In genomic region chr2:64839844-64840243, GRCh38 we compare ENCODE assay signal across 8 cellular contexts.
DNase-seq lines count a peak whose midpoint lies in the region; ATAC-seq and TF ChIP-seq lines count a peak whose summit lies in the region.

No MANE protein-coding gene starts in this region.

- H3K27ac ChIP-seq in upper lobe of right lung: peak overlapping the region; percentile 12

- peaks cover 25% of the 10 kb centered on the region for H3K4me1 ChIP-seq in upper lobe of right lung

- no peaks in the 10 kb centered on the region for H3K27me3 ChIP-seq in upper lobe of right lung

- no peaks in the 10 kb centered on the region for H3K4me1 Mint-ChIP-seq in central memory CD8-positive, alpha-beta T cell

- no peaks in the 10 kb centered on the region for H3K36me3 ChIP-seq in upper lobe of right lung

- peak overlapping the region; percentile 8 for H3K27ac Mint-ChIP-seq in central memory CD8-positive, alpha-beta T cell (ENCODE audit: low read depth)

- H3K27me3 Mint-ChIP-seq in central memory CD8-positive, alpha-beta T cell: no peaks in the 10 kb centered on the region

- H3K4me3 Mint-ChIP-seq in central memory CD8-positive, alpha-beta T cell: no peak overlapping the region

- ATAC-seq in GM19463 (IDR thresholded peaks at IDR 0.05; ENCODE audit: unreplicated experiment) (peak; percentile 93), HG03460 (IDR thresholded peaks at IDR 0.05; ENCODE audit: unreplicated experiment) (peak; percentile 85), upper lobe of right lung (peak; percentile 24)
- peak; percentile 64 for ATAC-seq in central memory CD8-positive, alpha-beta T cell (replicated peaks; ENCODE audit: extremely low read depth, poor library complexity, severe bottlenecking)

- intact Hi-C loops in upper lobe of right lung (cut with DNase I): no loop called here

- DNase-seq in GM03348 (ENCODE audit: low spot score) (peak; percentile 25), upper lobe of right lung (no peak), NCI-H1105 (lab: John Stamatoyannopoulos, UW) (no peak), T-helper 9 cell (no peak)
- no peak for DNase-seq in central memory CD8-positive, alpha-beta T cell (ENCODE audit: low spot score in 2 of 2)
- DNase-seq in activated CD8-positive, alpha-beta memory T cell treated with anti-CD3 and anti-CD28 coated beads, Interleukin-2, amount 50 U/mL, for 4 hours: no peak

- H3K9me3 ChIP-seq in upper lobe of right lung: no peaks in the 10 kb centered on the region

- no peaks in the 10 kb centered on the region for H3K9me3 Mint-ChIP-seq in central memory CD8-positive, alpha-beta T cell

- H3K4me3 ChIP-seq in upper lobe of right lung: no peak overlapping the region

- no peaks in the 10 kb centered on the region for H3K36me3 Mint-ChIP-seq in central memory CD8-positive, alpha-beta T cell (ENCODE audit: insufficient read depth)

- TF ChIP-seq CTCF in upper lobe of right lung (IDR thresholded peaks at IDR 0.05): no peak

Comparison
In these comparisons a context has a peak if more than half of its experiments do, and no peak if none do; other contexts are left out.
1. ATAC-seq: peak in every context shown above with its lines; median percentile 93 in GM19463; 85 in HG03460; 64 in central memory CD8-positive, alpha-beta T cell; 24 in upper lobe of right lung.